In genomic region chr22:28123989-28124766, GRCh38 we compare ENCODE assay signal across 15 cellular contexts.
"Had no signal": no experiment of that assay in that cellular context is flagged by ENCODE, and none has a peak within 500 bp of the region (broad histone marks: within the 10 kb centered on the region; RNA-seq: fewer than 3 reads in every experiment).

No MANE protein-coding gene starts in this region.

- H3K9ac ChIP-seq: parathyroid adenoma had no signal

- H3K27me3 ChIP-seq: cardiac muscle cell, esophagus muscularis mucosa, tibial nerve, vagina had no signal

- H3K36me3 ChIP-seq: cardiac muscle cell, esophagus muscularis mucosa, tibial nerve, vagina had no signal

- H3K4me1 ChIP-seq: parathyroid adenoma, vagina had no signal

- H3K4me3 Mint-ChIP-seq: activated CD4-positive, alpha-beta memory T cell treated with anti-CD3 and anti-CD28 coated beads, Interleukin-2, amount 10 ng/mL, durations not matched to agents 7 days and 5 days; activated T-cell treated with anti-CD3 and anti-CD28 coated beads, Interleukin-2, amount 50 U/mL, for 24 hours; naive B cell; stimulated activated memory B cell treated with anti-CD40 and anti-IgM and Interleukin-4, amounts not matched to agents 10 μg/mL and 1 μg/mL and 100 μg/mL, for 72 hours; WTC11 had no signal

- H3K79me2 ChIP-seq: parathyroid adenoma had no signal

- H3K27ac ChIP-seq: cardiac muscle cell, esophagus muscularis mucosa, parathyroid adenoma, tibial nerve, vagina had no signal

- H3K9me3 ChIP-seq: esophagus muscularis mucosa, tibial nerve, vagina had no signal

- H3K9me3 Mint-ChIP-seq: activated CD4-positive, alpha-beta memory T cell treated with anti-CD3 and anti-CD28 coated beads, Interleukin-2, amount 10 ng/mL, durations not matched to agents 7 days and 5 days; activated T-cell treated with anti-CD3 and anti-CD28 coated beads, Interleukin-2, amount 50 U/mL, for 24 hours; WTC11 had no signal

- H3K4me1 Mint-ChIP-seq: activated CD4-positive, alpha-beta memory T cell treated with anti-CD3 and anti-CD28 coated beads, Interleukin-2, amount 10 ng/mL, durations not matched to agents 7 days and 5 days; naive B cell; stimulated activated memory B cell treated with anti-CD40 and anti-IgM and Interleukin-4, amounts not matched to agents 10 μg/mL and 1 μg/mL and 100 μg/mL, for 72 hours had no signal

- H3K36me3 Mint-ChIP-seq: naive B cell; stimulated activated memory B cell treated with anti-CD40 and anti-IgM and Interleukin-4, amounts not matched to agents 10 μg/mL and 1 μg/mL and 100 μg/mL, for 72 hours; WTC11 had no signal

- H3K27ac Mint-ChIP-seq: activated CD4-positive, alpha-beta memory T cell treated with anti-CD3 and anti-CD28 coated beads, Interleukin-2, amount 10 ng/mL, durations not matched to agents 7 days and 5 days; activated T-cell treated with anti-CD3 and anti-CD28 coated beads, Interleukin-2, amount 50 U/mL, for 24 hours; stimulated activated memory B cell treated with anti-CD40 and anti-IgM and Interleukin-4, amounts not matched to agents 10 μg/mL and 1 μg/mL and 100 μg/mL, for 72 hours; WTC11 had no signal

- DNase-seq: activated CD4-positive, alpha-beta memory T cell treated with anti-CD3 and anti-CD28 coated beads, Interleukin-2, amount 10 ng/mL, durations not matched to agents 7 days and 5 days; activated CD4-positive, alpha-beta T cell treated with anti-CD3 and anti-CD28 coated beads for 4 hours; activated effector memory CD4-positive, alpha-beta T cell treated with Interleukin-2 at 50 U/mL for 16 hours; activated naive CD4-positive, alpha-beta T cell treated with anti-CD3 and anti-CD28 coated beads, Interleukin-2, amount 50 U/mL, for 16 hours; activated T-cell treated with anti-CD3 and anti-CD28 coated beads, Interleukin-2, amount 50 U/mL, for 24 hours; naive B cell; stimulated activated CD4-positive, alpha-beta T cell treated with anti-CD3 and anti-CD28 coated beads, Interleukin-2, amount 100 ng/mL, for 48 hours had no signal

- ATAC-seq: left lobe of liver; stimulated activated memory B cell treated with anti-CD40 and anti-IgM and Interleukin-4, amounts not matched to agents 10 μg/mL and 1 μg/mL and 100 μg/mL, for 72 hours; WTC11 had no signal

- H3K27me3 Mint-ChIP-seq: activated T-cell treated with anti-CD3 and anti-CD28 coated beads, Interleukin-2, amount 50 U/mL, for 24 hours had no signal

- H2AFZ ChIP-seq: parathyroid adenoma had no signal

- H3K4me3 ChIP-seq: cardiac muscle cell, esophagus muscularis mucosa, tibial nerve, vagina had no signal
